ENCODE assay signal across 1 cellular context in the genomic region with DNA sequence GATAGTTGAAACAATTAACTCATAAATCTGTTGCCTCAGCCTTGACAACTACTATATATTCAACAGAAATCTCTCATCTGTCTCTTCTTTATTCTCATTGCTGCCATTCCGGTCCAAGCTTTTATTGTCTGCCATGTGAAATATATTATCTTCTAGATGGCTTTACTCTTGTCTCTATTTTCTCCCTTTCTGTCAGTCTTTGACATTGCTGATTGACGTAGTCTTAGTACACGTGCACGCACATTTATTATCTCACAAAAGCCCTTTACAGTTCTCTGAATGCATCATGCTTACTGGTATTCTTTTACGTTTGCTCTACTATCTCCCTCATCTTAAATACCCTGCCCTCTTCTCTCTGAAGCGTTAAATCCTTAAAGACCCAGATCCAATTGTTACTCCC.
TF ChIP-seq lines count a peak whose summit lies in the region.

No MANE protein-coding gene starts in this region.

TF ChIP-seq in HepG2, 621 proteins besides CTCF, POLR2A, EP300 and RAD21:
- no peak for TF ChIP-seq SNRNP70 (IDR thresholded peaks at IDR 0.05; ENCODE audit: low read depth, low read length)
- 0 out of 2 replicates have a peak, but pooled peaks have one; percentile 35 for TF ChIP-seq RBFOX2 (IDR thresholded peaks at IDR 0.05; ENCODE audit: low read depth, low read length)
- no peak for TF ChIP-seq NCOA2 (CRISPR knock-in tag; IDR thresholded peaks at IDR 0.05)
TF ChIP-seq in HepG2: peak in this region for 1.
